20 cellular contexts compared by ENCODE assay signal in genomic region chr10:78916227-78916626, GRCh38.
"Had no signal": no experiment of that assay in that cellular context is flagged by ENCODE, and none has a peak within 500 bp of the region (broad histone marks: within the 10 kb centered on the region; RNA-seq: fewer than 3 reads in every experiment).

No MANE protein-coding gene starts in this region.

- H3K4me1 Mint-ChIP-seq: activated CD4-positive, alpha-beta memory T cell treated with anti-CD3 and anti-CD28 coated beads, Interleukin-2, amount 10 ng/mL, durations not matched to agents 7 days and 5 days; activated CD4-positive, alpha-beta T cell treated with anti-CD3 and anti-CD28 coated beads, Interleukin-2, amount 10 ng/mL, durations not matched to agents 24 days and 14 days; activated naive CD4-positive, alpha-beta T cell treated with anti-CD3 and anti-CD28 coated beads, Interleukin-2, amount 10 ng/mL, durations not matched to agents 7 days and 5 days had no signal

- DNase-seq: activated CD4-positive, alpha-beta memory T cell treated with anti-CD3 and anti-CD28 coated beads, Interleukin-2, amount 10 ng/mL, durations not matched to agents 7 days and 5 days; activated CD4-positive, alpha-beta T cell treated with anti-CD3 and anti-CD28 coated beads, Interleukin-2, amount 10 ng/mL, durations not matched to agents 24 days and 14 days; activated CD4-positive, CD25-positive, alpha-beta regulatory T cell; activated effector memory CD4-positive, alpha-beta T cell treated with anti-CD3 and anti-CD28 coated beads, Interleukin-2, amount 50 U/mL, for 16 hours; activated naive CD4-positive, alpha-beta T cell treated with anti-CD3 and anti-CD28 coated beads, Interleukin-2, amount 10 ng/mL, durations not matched to agents 7 days and 5 days; activated T-cell treated with anti-CD3 and anti-CD28 coated beads, Interleukin-2, amount 50 U/mL, for 72 hours; body of pancreas; effector memory CD8-positive, alpha-beta T cell; esophagus squamous epithelium; gastrocnemius medialis; heart right ventricle; islet precursor cell; left cardiac atrium; naive thymus-derived CD8-positive, alpha-beta T cell; sigmoid colon; stimulated activated CD4-positive, alpha-beta T cell treated with anti-CD3 and anti-CD28 coated beads, Interleukin-4, amount 100 ng/mL, for 1 hour; stimulated activated naive CD8-positive, alpha-beta T cell treated with anti-CD3 and anti-CD28 coated beads, Interleukin-15, Interleukin-2, amounts not matched to agents 100 U/mL and 50 U/mL, for 24 hours; T1000; tibial artery had no signal

- H3K4me3 Mint-ChIP-seq: activated CD4-positive, alpha-beta memory T cell treated with anti-CD3 and anti-CD28 coated beads, Interleukin-2, amount 10 ng/mL, durations not matched to agents 7 days and 5 days; activated CD4-positive, alpha-beta T cell treated with anti-CD3 and anti-CD28 coated beads, Interleukin-2, amount 10 ng/mL, durations not matched to agents 24 days and 14 days; activated naive CD4-positive, alpha-beta T cell treated with anti-CD3 and anti-CD28 coated beads, Interleukin-2, amount 10 ng/mL, durations not matched to agents 7 days and 5 days; activated T-cell treated with anti-CD3 and anti-CD28 coated beads, Interleukin-2, amount 50 U/mL, for 72 hours; effector memory CD8-positive, alpha-beta T cell; naive thymus-derived CD8-positive, alpha-beta T cell; T-helper 1 cell treated with Interleukin-12 subunit alpha and Interleukin-12 subunit beta and Interleukin-4 antibody, amounts not matched to agents 30 μg/mL and 1 μg/mL, for 36 hours had no signal

- H3K36me3 Mint-ChIP-seq: activated naive CD4-positive, alpha-beta T cell treated with anti-CD3 and anti-CD28 coated beads, Interleukin-2, amount 10 ng/mL, durations not matched to agents 7 days and 5 days; naive thymus-derived CD8-positive, alpha-beta T cell had no signal

- H3K9me3 Mint-ChIP-seq: activated CD4-positive, alpha-beta memory T cell treated with anti-CD3 and anti-CD28 coated beads, Interleukin-2, amount 10 ng/mL, durations not matched to agents 7 days and 5 days; activated CD4-positive, alpha-beta T cell treated with anti-CD3 and anti-CD28 coated beads, Interleukin-2, amount 10 ng/mL, durations not matched to agents 24 days and 14 days; activated naive CD4-positive, alpha-beta T cell treated with anti-CD3 and anti-CD28 coated beads, Interleukin-2, amount 10 ng/mL, durations not matched to agents 7 days and 5 days; activated T-cell treated with anti-CD3 and anti-CD28 coated beads, Interleukin-2, amount 50 U/mL, for 72 hours; effector memory CD8-positive, alpha-beta T cell; naive thymus-derived CD8-positive, alpha-beta T cell; T-helper 1 cell treated with Interleukin-12 subunit alpha and Interleukin-12 subunit beta and Interleukin-4 antibody, amounts not matched to agents 30 μg/mL and 1 μg/mL, for 36 hours had no signal

- H3K27ac Mint-ChIP-seq: activated CD4-positive, alpha-beta memory T cell treated with anti-CD3 and anti-CD28 coated beads, Interleukin-2, amount 10 ng/mL, durations not matched to agents 7 days and 5 days; activated CD4-positive, alpha-beta T cell treated with anti-CD3 and anti-CD28 coated beads, Interleukin-2, amount 10 ng/mL, durations not matched to agents 24 days and 14 days; activated naive CD4-positive, alpha-beta T cell treated with anti-CD3 and anti-CD28 coated beads, Interleukin-2, amount 10 ng/mL, durations not matched to agents 7 days and 5 days; activated T-cell treated with anti-CD3 and anti-CD28 coated beads, Interleukin-2, amount 50 U/mL, for 72 hours; effector memory CD8-positive, alpha-beta T cell; naive thymus-derived CD8-positive, alpha-beta T cell; T-helper 1 cell treated with Interleukin-12 subunit alpha and Interleukin-12 subunit beta and Interleukin-4 antibody, amounts not matched to agents 30 μg/mL and 1 μg/mL, for 36 hours had no signal

- ATAC-seq: activated T-cell treated with anti-CD3 and anti-CD28 coated beads, Interleukin-2, amount 50 U/mL, for 72 hours; body of pancreas; effector memory CD8-positive, alpha-beta T cell; gastrocnemius medialis; heart right ventricle; left cardiac atrium; naive thymus-derived CD8-positive, alpha-beta T cell; stimulated activated naive CD8-positive, alpha-beta T cell treated with anti-CD3 and anti-CD28 coated beads, Interleukin-15, Interleukin-2, amounts not matched to agents 100 U/mL and 50 U/mL, for 24 hours had no signal
